Comparison of ENCODE assay signal across 26 cellular contexts in genomic region chrX:106728337-106728736, GRCh38. TPM values are rescaled to one million over a fixed set of nuclear protein-coding genes. Genes with fewer than 3 reads are reported as not detected.
DNase-seq lines count a peak whose midpoint lies in the region; TF ChIP-seq lines count a peak whose summit lies in the region.
"Had no signal": no experiment of that assay in that cellular context is flagged by ENCODE, and none has a peak within 500 bp of the region (broad histone marks: within the 10 kb centered on the region; RNA-seq: fewer than 3 reads in every experiment).

No MANE protein-coding gene starts in this region.

- peak overlapping the region; percentile 87 for H3K4me3 Mint-ChIP-seq in type B pancreatic cell
- H3K4me3 Mint-ChIP-seq: IgD-negative memory B cell; T-helper 2 cell treated with Interferon-gamma antibody and Interleukin-4, amounts not matched to agents 5 μg/mL and 100 μg/mL, for 36 hours had no signal

- no peaks in the 10 kb centered on the region for H3K9me3 ChIP-seq in duodenal mucosa (ENCODE audit: control insufficient read depth in 1 of 2, low read length in 2 of 2)
- H3K9me3 ChIP-seq in mesodermal cell (ENCODE audit: control insufficient read depth, low read length): no peaks in the 10 kb centered on the region

- H3K27ac Mint-ChIP-seq in type B pancreatic cell: no peak overlapping the region
- H3K27ac Mint-ChIP-seq: activated naive CD4-positive, alpha-beta T cell treated with anti-CD3 and anti-CD28 coated beads, Interleukin-2, amount 50 U/mL, for 24 hours; activated T-cell treated with anti-CD3 and anti-CD28 coated beads, Interleukin-2, amount 50 U/mL, for 72 hours; brain; CD14-positive monocyte; IgD-negative memory B cell; immature natural killer cell; T-helper 2 cell treated with Interferon-gamma antibody and Interleukin-4, amounts not matched to agents 5 μg/mL and 100 μg/mL, for 36 hours had no signal

- 100% methylated on average over 1 of the region's 2 CpGs; no CpG with 5 or more reads in 1 of the 2 experiments for WGBS in mesodermal cell (ENCODE audit: insufficient coverage in 2 of 2), 2 experiments

- peaks cover 43% of the 10 kb centered on the region for H3K27me3 Mint-ChIP-seq in type B pancreatic cell

- DNase-seq in SKM-1 (lab: John Stamatoyannopoulos, UW; ENCODE audit: unreplicated experiment): peak; percentile 0
- DNase-seq in SKM-1 treated with dmso at 0.1 percent for 144 hours (lab: John Stamatoyannopoulos, UW; ENCODE audit: unreplicated experiment): no peak
- no peak for DNase-seq in type B pancreatic cell (ENCODE audit: extremely low spot score, unreplicated experiment)
- no peak for DNase-seq in DMS153 treated with DMSO at 0.1 percent for 48 hours (lab: John Stamatoyannopoulos, UW; ENCODE audit: unreplicated experiment)
- no peak for DNase-seq in SW 1271 (lab: John Stamatoyannopoulos, UW)
- no peak for DNase-seq in stimulated activated CD8-positive, alpha-beta memory T cell treated with anti-CD3 and anti-CD28 coated beads, Interleukin-4, amount 100 ng/mL, for 48 hours
- DNase-seq: activated CD8-positive, alpha-beta memory T cell treated with anti-CD3 and anti-CD28 coated beads for 24 hours; activated T-cell treated with anti-CD3 and anti-CD28 coated beads, Interleukin-2, amount 50 U/mL, for 72 hours; dermis blood vessel endothelial cell; H7; head of caudate nucleus; immature natural killer cell; mesendoderm; MM.1S; NCI-H345; Right ventricle myocardium superior; stimulated activated naive CD4-positive, alpha-beta T cell; trophoblast cell had no signal

- H3K4me1 ChIP-seq in duodenal mucosa (ENCODE audit: control insufficient read depth in 1 of 2, insufficient read depth in 2 of 2, low read length in 2 of 2): peaks cover 0 to 3% of the 10 kb centered on the region in 2 donors
- peaks cover 8% of the 10 kb centered on the region for H3K4me1 ChIP-seq in mesodermal cell (ENCODE audit: control insufficient read depth, insufficient read depth, low read length, poor library complexity, severe bottlenecking)

- H3K27ac ChIP-seq in duodenal mucosa (ENCODE audit: low read depth, low read length) (no peak overlapping the region), mesodermal cell (ENCODE audit: low read depth, low read length, severe bottlenecking) (no peak overlapping the region)

- TF ChIP-seq CTCF in type B pancreatic cell (conservative IDR thresholded peaks at IDR 0.05): no peak

- peaks cover 6% of the 10 kb centered on the region for H3K9me3 Mint-ChIP-seq in type B pancreatic cell
- H3K9me3 Mint-ChIP-seq: activated naive CD4-positive, alpha-beta T cell treated with anti-CD3 and anti-CD28 coated beads, Interleukin-2, amount 50 U/mL, for 24 hours; activated T-cell treated with anti-CD3 and anti-CD28 coated beads, Interleukin-2, amount 50 U/mL, for 72 hours; brain; neural crest cell; T-helper 2 cell treated with Interferon-gamma antibody and Interleukin-4, amounts not matched to agents 5 μg/mL and 100 μg/mL, for 36 hours had no signal

- H3K27me3 ChIP-seq in duodenal mucosa (ENCODE audit: control insufficient read depth in 1 of 2, insufficient read depth in 2 of 2, low read length in 2 of 2): no peaks in the 10 kb centered on the region

- H3K4me1 Mint-ChIP-seq in type B pancreatic cell (ENCODE audit: unreplicated experiment): no peaks in the 10 kb centered on the region
- H3K4me1 Mint-ChIP-seq: brain, CD14-positive monocyte, immature natural killer cell had no signal

- H3K36me3 ChIP-seq in duodenal mucosa (ENCODE audit: control insufficient read depth in 1 of 2, insufficient read depth in 2 of 2, low read length in 2 of 2): no peaks in the 10 kb centered on the region
- no peaks in the 10 kb centered on the region for H3K36me3 ChIP-seq in mesodermal cell (ENCODE audit: control insufficient read depth, insufficient read depth, low read length)

- H3K9ac ChIP-seq in duodenal mucosa (ENCODE audit: low read depth in 1 of 2, low read length in 2 of 2): peak overlapping the region in 1 of 2 donors; percentile 79

- H3K4me3 ChIP-seq in duodenal mucosa (ENCODE audit: low read depth in 1 of 2, low read length in 2 of 2) (peak overlapping the region; percentile 70 to 73), mesodermal cell (ENCODE audit: extremely low read depth, insufficient read depth, low read length, poor library complexity, severe bottlenecking) (peak overlapping the region; percentile 49)

- no peaks in the 10 kb centered on the region for H3K36me3 Mint-ChIP-seq in type B pancreatic cell
- H3K36me3 Mint-ChIP-seq: activated naive CD4-positive, alpha-beta T cell treated with anti-CD3 and anti-CD28 coated beads, Interleukin-2, amount 50 U/mL, for 24 hours; brain; CD14-positive monocyte; IgD-negative memory B cell; immature natural killer cell had no signal

RNA-seq across cellular contexts. Expression of gene RNF128, which starts 1.8 kb away (rescaled TPM):
- 6.9 TPM for polyA plus RNA-seq in mesodermal cell (2013, experiment 1 of 2)
- polyA plus RNA-seq in mesodermal cell (2013, experiment 2 of 2): 5.8 TPM
- total RNA-seq in type B pancreatic cell (ENCODE audit: low replicate concordance): 14.8 and 29.4 TPM in 2 replicates
- total RNA-seq: activated T-cell treated with anti-CD3 and anti-CD28 coated beads, Interleukin-2, amount 50 U/mL, for 72 hours; neural crest cell had no signal
- polyA plus RNA-seq: CD14-positive monocyte, IgD-negative memory B cell, immature natural killer cell had no signal
